In genomic region chr19:508204-509150, GRCh38 we compare ENCODE assay signal across 8 cellular contexts. TPM values are rescaled to one million over a fixed set of nuclear protein-coding genes. Genes with fewer than 3 reads are reported as not detected.
DNase-seq lines count a peak whose midpoint lies in the region; ATAC-seq and TF ChIP-seq lines count a peak whose summit lies in the region.

No MANE protein-coding gene starts in this region.

- peak overlapping the region; percentile 94 for H3K4me2 ChIP-seq in fibroblast of lung (ENCODE audit: extremely low read depth, insufficient read depth, low read length)

- H3K4me1 ChIP-seq in ES-I3 (ENCODE audit: insufficient read depth, low read length), result no peaks in the 10 kb centered on the region
- H3K4me1 ChIP-seq in RWPE2 (ENCODE audit: insufficient read depth, poor library complexity, severe bottlenecking), result peaks cover 11% of the 10 kb centered on the region
- peaks cover 7% of the 10 kb centered on the region for H3K4me1 ChIP-seq in fibroblast of lung (ENCODE audit: control insufficient read depth, extremely low read depth, insufficient read depth, low read length)
- H3K4me1 ChIP-seq in rectal smooth muscle tissue (ENCODE audit: control insufficient read depth, insufficient read depth, low read length), result peaks cover 13% of the 10 kb centered on the region

- H3K9me3 ChIP-seq in ES-I3 (ENCODE audit: control insufficient read depth, insufficient read depth, low read length), result no peaks in the 10 kb centered on the region; the same call in 1 of the 2 replicates
- no peaks in the 10 kb centered on the region for H3K9me3 ChIP-seq in RWPE2 (ENCODE audit: severe bottlenecking)
- H3K9me3 ChIP-seq in fibroblast of lung (ENCODE audit: control insufficient read depth, insufficient read depth, low read depth, low read length), result no peaks in the 10 kb centered on the region

- no peaks in the 10 kb centered on the region for H4K20me1 ChIP-seq in fibroblast of lung (ENCODE audit: control insufficient read depth, extremely low read depth, insufficient read depth, low read length)

- peaks cover 8% of the 10 kb centered on the region for H3K79me2 ChIP-seq in fibroblast of lung (ENCODE audit: control insufficient read depth, insufficient read depth, low read length)

- H3K9ac ChIP-seq in ES-I3 (ENCODE audit: low read depth, low read length) (peak overlapping the region; percentile 84; the same call in 1 of the 2 replicates), fibroblast of lung (ENCODE audit: insufficient read depth, low read length) (no peak overlapping the region), rectal smooth muscle tissue (ENCODE audit: low read length) (no peak overlapping the region)

- H3K27ac ChIP-seq in RWPE2 (ENCODE audit: poor library complexity, severe bottlenecking), result no peak overlapping the region
- H3K27ac ChIP-seq in fibroblast of lung (ENCODE audit: insufficient read depth, low read length), result no peak overlapping the region
- no peak overlapping the region for H3K27ac ChIP-seq in rectal smooth muscle tissue (ENCODE audit: low read depth, low read length)

- DNase-seq in RWPE2 (ENCODE audit: low spot score), result no peak
- DNase-seq in fibroblast of lung (ENCODE audit: low read depth in 2 of 2), result no peak
- DNase-seq in activated CD4-positive, CD25-positive, alpha-beta regulatory T cell treated with anti-CD3 and anti-CD28 coated beads, Interleukin-2, amount 50 U/mL, for 72 hours, result no peak
- no peak for DNase-seq in stimulated activated CD4-positive, alpha-beta T cell treated with anti-CD3 and anti-CD28 coated beads, Interleukin-12 subunit alpha, Interleukin-12 subunit beta, amount 100 ng/mL, for 4 hours
- no peak for DNase-seq in Ammon's horn (ENCODE audit: low spot score)
- no peak for DNase-seq in NCI-H1417 treated with DMSO at 0.1 percent for 48 hours (lab: John Stamatoyannopoulos, UW)

- peak overlapping the region; percentile 79 for H3K4me3 ChIP-seq in RWPE2 (ENCODE audit: severe bottlenecking)
- H3K4me3 ChIP-seq in fibroblast of lung (replicated peaks in 1 of 4; ENCODE audit: control extremely low read depth in 1 of 4, insufficient read depth in 1 of 4, low read depth in 3 of 4, low read length in 4 of 4), result peak overlapping the region; percentile 85 to 99 (median 92)
- peak overlapping the region; percentile 89 for H3K4me3 ChIP-seq in rectal smooth muscle tissue (ENCODE audit: low read length)

- TF ChIP-seq CTCF in RWPE2 (IDR thresholded peaks at IDR 0.05; ENCODE audit: poor library complexity, severe bottlenecking) (no peak), fibroblast of lung (conservative IDR thresholded peaks at IDR 0.05 in 1 of 2, IDR thresholded peaks at IDR 0.05 in 1 of 2; ENCODE audit: low read depth in 1 of 2, low read length in 2 of 2) (no peak)

- no peak for ATAC-seq in RWPE2 (ENCODE audit: low read depth)

- H2AFZ ChIP-seq in fibroblast of lung (ENCODE audit: low read length), result peak overlapping the region; percentile 55

- H3K36me3 ChIP-seq in ES-I3 (ENCODE audit: insufficient read depth, low read length), result no peaks in the 10 kb centered on the region
- no peaks in the 10 kb centered on the region for H3K36me3 ChIP-seq in RWPE2 (ENCODE audit: low read depth)
- H3K36me3 ChIP-seq in fibroblast of lung (ENCODE audit: control insufficient read depth, insufficient read depth, low read length), result no peaks in the 10 kb centered on the region
- no peaks in the 10 kb centered on the region for H3K36me3 ChIP-seq in rectal smooth muscle tissue (ENCODE audit: control insufficient read depth, insufficient read depth, low read length)

- H3K27me3 ChIP-seq in RWPE2 (ENCODE audit: insufficient read depth, poor library complexity, severe bottlenecking), result no peaks in the 10 kb centered on the region
- no peaks in the 10 kb centered on the region for H3K27me3 ChIP-seq in fibroblast of lung (ENCODE audit: control insufficient read depth, insufficient read depth, low read length)
- H3K27me3 ChIP-seq in rectal smooth muscle tissue (ENCODE audit: control insufficient read depth, insufficient read depth, low read length), result no peaks in the 10 kb centered on the region

RNA-seq across cellular contexts. Expression of gene TPGS1, which starts 1.2 kb away (rescaled TPM):
- 30.1 and 36.0 TPM in 2 replicates for total RNA-seq in fibroblast of lung
- polyA plus RNA-seq in fibroblast of lung, result 1.7 and 2.0 TPM in 2 replicates
- polyA plus RNA-seq in fibroblast of lung (2012), result 6.9 and 11.7 TPM in 2 replicates
- 1.1 and 2.8 TPM in 2 replicates for polyA minus RNA-seq in fibroblast of lung (ENCODE audit: low replicate concordance)

RNA-seq across cellular contexts. Expression of gene MADCAM1, which starts 12.2 kb away (rescaled TPM):
- 0.17 and 0.26 TPM in 2 replicates for total RNA-seq in fibroblast of lung
- not detected in 2 replicates for polyA plus RNA-seq in fibroblast of lung
- polyA plus RNA-seq in fibroblast of lung (2012), result 0.22 TPM in 1 of 2 replicates, not detected in the other
- not detected in 2 replicates for polyA minus RNA-seq in fibroblast of lung (ENCODE audit: low replicate concordance)

RNA-seq across cellular contexts. Expression of gene CDC34, which starts 23.1 kb away (rescaled TPM):
- 65.0 and 72.5 TPM in 2 replicates for total RNA-seq in fibroblast of lung
- 23.3 and 27.0 TPM in 2 replicates for polyA plus RNA-seq in fibroblast of lung
- polyA plus RNA-seq in fibroblast of lung (2012), result 35.3 and 55.5 TPM in 2 replicates
- polyA minus RNA-seq in fibroblast of lung (ENCODE audit: low replicate concordance), result 55.3 and 76.4 TPM in 2 replicates

RNA-seq across cellular contexts. Expression of gene GZMM, which starts 35.4 kb away (rescaled TPM):
- total RNA-seq in fibroblast of lung, result 0.17 TPM in 1 of 2 replicates, not detected in the other
- polyA plus RNA-seq in fibroblast of lung, result 0.35 TPM in 1 of 2 replicates, not detected in the other
- polyA plus RNA-seq in fibroblast of lung (2012), result 0.16 and 1.3 TPM in 2 replicates
- not detected in 2 replicates for polyA minus RNA-seq in fibroblast of lung (ENCODE audit: low replicate concordance)

RNA-seq across cellular contexts. Expression of gene SHC2, which starts 47.6 kb away (rescaled TPM):
- total RNA-seq in fibroblast of lung, result 2.5 and 3.3 TPM in 2 replicates
- polyA plus RNA-seq in fibroblast of lung, result 0.02 and 0.28 TPM in 2 replicates
- polyA plus RNA-seq in fibroblast of lung (2012), result 0.23 and 0.63 TPM in 2 replicates
- polyA minus RNA-seq in fibroblast of lung (ENCODE audit: low replicate concordance), result 0.59 and 0.85 TPM in 2 replicates
